ENCODE assay signal across 27 cellular contexts in the genomic region with DNA sequence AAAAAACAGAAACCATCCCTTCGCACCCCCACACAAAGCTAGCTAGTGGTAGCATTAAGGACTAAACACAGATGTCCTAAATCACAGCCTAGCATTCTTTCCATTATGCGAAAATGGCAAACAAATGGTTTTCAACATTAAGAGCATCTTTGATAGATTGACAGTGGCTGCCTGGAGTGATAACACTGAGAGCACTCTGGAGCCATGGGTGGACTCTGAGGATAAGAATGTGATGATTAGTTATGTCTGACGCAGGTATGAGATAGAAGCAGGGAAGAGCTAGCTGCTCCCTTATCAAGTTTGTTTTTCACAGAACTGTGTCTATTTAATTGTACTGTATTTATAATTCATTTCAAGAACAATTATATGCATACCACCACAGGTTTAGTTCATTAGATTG.
"Had no signal": no experiment of that assay in that cellular context is flagged by ENCODE, and none has a peak within 500 bp of the region (broad histone marks: within the 10 kb centered on the region; RNA-seq: fewer than 3 reads in every experiment).

No MANE protein-coding gene starts in this region.

- H3K27ac Mint-ChIP-seq: naive thymus-derived CD8-positive, alpha-beta T cell; stimulated activated naive B cell treated with anti-CD40 and anti-IgM and Interleukin-4, amounts not matched to agents 10 μg/mL and 1 μg/mL and 100 μg/mL, for 72 hours had no signal

- H3K4me1 Mint-ChIP-seq: naive thymus-derived CD8-positive, alpha-beta T cell had no signal

- H3K27me3 ChIP-seq: pancreas, stomach, testis, thyroid gland, transverse colon, upper lobe of left lung, vagina had no signal

- ATAC-seq: left lobe of liver; naive thymus-derived CD8-positive, alpha-beta T cell; pancreas; psoas muscle; sciatic nerve; stimulated activated naive B cell treated with anti-CD40 and anti-IgM and Interleukin-4, amounts not matched to agents 10 μg/mL and 1 μg/mL and 100 μg/mL, for 72 hours; stimulated activated naive CD8-positive, alpha-beta T cell treated with anti-CD3 and anti-CD28 coated beads, Interleukin-15, Interleukin-2, amounts not matched to agents 100 U/mL and 50 U/mL, for 24 hours had no signal

- DNase-seq: hippocampal formation; kidney glomerular epithelial cell; left cardiac atrium; naive thymus-derived CD8-positive, alpha-beta T cell; nucleus accumbens; pancreas; posterior cingulate gyrus; psoas muscle; stimulated activated CD4-positive, alpha-beta T cell treated with anti-CD3 and anti-CD28 coated beads, Interleukin-12 subunit alpha, Interleukin-12 subunit beta, amount 100 ng/mL, for 4 hours; stimulated activated CD4-positive, alpha-beta T cell treated with anti-CD3 and anti-CD28 coated beads, Interleukin-15, amount 100 ng/mL, for 24 hours; stimulated activated CD4-positive, alpha-beta T cell treated with anti-CD3 and anti-CD28 coated beads, Interleukin-2, amount 100 ng/mL, for 24 hours; stimulated activated CD4-positive, alpha-beta T cell treated with anti-CD3 and anti-CD28 coated beads, Interleukin-4, amount 100 ng/mL, for 1 hour; stimulated activated naive B cell treated with anti-CD40 and anti-IgM and Interleukin-4, amounts not matched to agents 10 μg/mL and 1 μg/mL and 100 μg/mL, for 72 hours; stimulated activated naive CD8-positive, alpha-beta T cell treated with anti-CD3 and anti-CD28 coated beads, Interleukin-15, Interleukin-2, amounts not matched to agents 100 U/mL and 50 U/mL, for 24 hours; stomach; testis; thyroid gland; transverse colon; upper lobe of left lung had no signal

- H3K4me3 ChIP-seq: lung, pancreas, psoas muscle, skin epidermis, stomach, testis, thyroid gland, transverse colon, upper lobe of left lung, vagina had no signal

- H3K27ac ChIP-seq: pancreas, psoas muscle, skin epidermis, stomach, testis, transverse colon, upper lobe of left lung, vagina had no signal

- H3K9me3 ChIP-seq: pancreas, psoas muscle, stomach, testis, thyroid gland, transverse colon, upper lobe of left lung, vagina had no signal

- H3K4me3 Mint-ChIP-seq: naive thymus-derived CD8-positive, alpha-beta T cell; nephron; neural crest cell; stimulated activated naive B cell treated with anti-CD40 and anti-IgM and Interleukin-4, amounts not matched to agents 10 μg/mL and 1 μg/mL and 100 μg/mL, for 72 hours had no signal

- H3K4me1 ChIP-seq: testis had no signal

- H3K36me3 Mint-ChIP-seq: stimulated activated naive B cell treated with anti-CD40 and anti-IgM and Interleukin-4, amounts not matched to agents 10 μg/mL and 1 μg/mL and 100 μg/mL, for 72 hours had no signal

- H3K36me3 ChIP-seq: pancreas, stomach, thyroid gland, transverse colon, upper lobe of left lung, vagina had no signal

- FAIRE-seq: keratinocyte, pancreas had no signal
